In genomic region chr6:110858562-110859214, GRCh38 we compare ENCODE assay signal across 25 cellular contexts. TPM values are rescaled to one million over a fixed set of nuclear protein-coding genes. Genes with fewer than 3 reads are reported as not detected.
A peak's percentile ranks its signal among the peaks of the same experiment; 100 is the strongest.
DNase-seq lines count a peak whose midpoint lies in the region; TF ChIP-seq lines count a peak whose summit lies in the region.
"Had no signal": no experiment of that assay in that cellular context is flagged by ENCODE, and none has a peak within 500 bp of the region (broad histone marks: within the 10 kb centered on the region; RNA-seq: fewer than 3 reads in every experiment).

No MANE protein-coding gene starts in this region.

- intact Hi-C loops in CD14-positive monocyte (cut with micrococcal nuclease), result no loop called here
- intact Hi-C loops in dendritic cell treated with granulocyte-macrophage colony-stimulating factor and Interleukin-4, amounts not matched to agents 40 ng/mL and 50 ng/mL, for 4 days (cut with micrococcal nuclease), result loop anchor here (1.0 kb wide), 1 partner anchor 16 kb away; the partner anchor contains the start of gene AMD1

- H2AFZ ChIP-seq in MM.1S (ENCODE audit: low read length) (peak overlapping the region; percentile 91), hepatocyte (no peak overlapping the region)

- H3K4me3 Mint-ChIP-seq in CD14-positive monocyte, result peak overlapping the region; percentile 78 to 89
- H3K4me3 Mint-ChIP-seq in dendritic cell treated with granulocyte-macrophage colony-stimulating factor and Interleukin-4, amounts not matched to agents 40 ng/mL and 50 ng/mL, for 4 days, result peak overlapping the region; percentile 71
- H3K4me3 Mint-ChIP-seq: activated naive CD4-positive, alpha-beta T cell treated with anti-CD3 and anti-CD28 coated beads, Interleukin-2, amount 50 U/mL, for 24 hours; activated T-helper 1 cell treated with anti-CD3 and anti-CD28 coated beads, Interleukin-12 subunit alpha, Interleukin-12 subunit beta, Interleukin-2, Interleukin-4 antibody, amounts not matched to agents 30 ng/mL and 10 ng/mL and 1 ng/mL, durations not matched to agents 14 hours and 24 hours and 36 hours; HFFc6 had no signal

- no peaks in the 10 kb centered on the region for H4K20me1 ChIP-seq in MM.1S (ENCODE audit: insufficient read depth, low read length)
- H4K20me1 ChIP-seq in hepatocyte (ENCODE audit: insufficient read depth, poor library complexity, severe bottlenecking), result no peaks in the 10 kb centered on the region

- H3K9me3 ChIP-seq in MM.1S (replicated peaks; ENCODE audit: insufficient read depth, low read length) (no peaks in the 10 kb centered on the region), neutrophil (no peaks in the 10 kb centered on the region), hepatocyte (ENCODE audit: low read depth) (no peaks in the 10 kb centered on the region)
- H3K9me3 ChIP-seq: ovary, tibial artery had no signal

- peaks cover 0 to 2% (median 0%) of the 10 kb centered on the region in 7 donors for H3K9me3 Mint-ChIP-seq in CD14-positive monocyte
- H3K9me3 Mint-ChIP-seq in dendritic cell treated with granulocyte-macrophage colony-stimulating factor and Interleukin-4, amounts not matched to agents 40 ng/mL and 50 ng/mL, for 4 days, result no peaks in the 10 kb centered on the region
- H3K9me3 Mint-ChIP-seq: activated naive CD4-positive, alpha-beta T cell treated with anti-CD3 and anti-CD28 coated beads, Interleukin-2, amount 50 U/mL, for 24 hours; activated T-helper 1 cell treated with anti-CD3 and anti-CD28 coated beads, Interleukin-12 subunit alpha, Interleukin-12 subunit beta, Interleukin-2, Interleukin-4 antibody, amounts not matched to agents 30 ng/mL and 10 ng/mL and 1 ng/mL, durations not matched to agents 14 hours and 24 hours and 36 hours; CD4-positive, alpha-beta memory T cell; HFFc6; IgD-negative memory B cell; stimulated activated naive CD8-positive, alpha-beta T cell treated with anti-CD3 and anti-CD28 coated beads, Interleukin-15, amount 100 ng/mL, for 72 hours had no signal

- peaks cover 0 to 3% (median 0%) of the 10 kb centered on the region in 3 donors for H3K27me3 Mint-ChIP-seq in CD14-positive monocyte (ENCODE audit: low read depth in 3 of 3)
- H3K27me3 Mint-ChIP-seq in dendritic cell treated with granulocyte-macrophage colony-stimulating factor and Interleukin-4, amounts not matched to agents 40 ng/mL and 50 ng/mL, for 4 days, result no peaks in the 10 kb centered on the region
- H3K27me3 Mint-ChIP-seq: activated naive CD4-positive, alpha-beta T cell treated with anti-CD3 and anti-CD28 coated beads, Interleukin-2, amount 50 U/mL, for 24 hours; IgD-negative memory B cell; stimulated activated naive CD8-positive, alpha-beta T cell treated with anti-CD3 and anti-CD28 coated beads, Interleukin-15, amount 100 ng/mL, for 72 hours had no signal

- H3F3A ChIP-seq in MM.1S (ENCODE audit: insufficient read depth, low read length), result no peaks in the 10 kb centered on the region

- no peaks in the 10 kb centered on the region for H3K9me2 ChIP-seq in MM.1S (replicated peaks; ENCODE audit: insufficient read depth, low read length)
- no peaks in the 10 kb centered on the region for H3K9me2 ChIP-seq in hepatocyte (replicated peaks; ENCODE audit: insufficient read depth)

- peaks cover 2 to 6% of the 10 kb centered on the region in 2 donors for H3K36me3 Mint-ChIP-seq in CD14-positive monocyte
- peaks cover 7% of the 10 kb centered on the region for H3K36me3 Mint-ChIP-seq in dendritic cell treated with granulocyte-macrophage colony-stimulating factor and Interleukin-4, amounts not matched to agents 40 ng/mL and 50 ng/mL, for 4 days (ENCODE audit: low read depth)
- H3K36me3 Mint-ChIP-seq: activated naive CD4-positive, alpha-beta T cell treated with anti-CD3 and anti-CD28 coated beads, Interleukin-2, amount 50 U/mL, for 24 hours had no signal

- DNase-seq in CD14-positive monocyte (ENCODE audit: low spot score), result no peak
- no peak for DNase-seq in MM.1S
- no peak for DNase-seq in hepatocyte (ENCODE audit: low spot score)
- DNase-seq in SKM-1 treated with dmso at 0.1 percent for 144 hours (lab: John Stamatoyannopoulos, UW; ENCODE audit: unreplicated experiment), result no peak
- DNase-seq in foreskin melanocyte, result no peak
- DNase-seq: activated CD4-positive, alpha-beta T cell treated with anti-CD3 and anti-CD28 coated beads for 1 hour; caudate nucleus; CD4-positive, alpha-beta memory T cell; dermis blood vessel endothelial cell; HFFc6; mesendoderm; NCI-H1417; NCI-H2081 treated with DMSO at 0.1 percent for 48 hours; NCI-H446; ovary; retina; stimulated activated CD4-positive, alpha-beta T cell treated with anti-CD3 and anti-CD28 coated beads, Interleukin-12 subunit alpha, Interleukin-12 subunit beta, amount 100 ng/mL, for 4 hours; stimulated activated CD4-positive, alpha-beta T cell treated with anti-CD3 and anti-CD28 coated beads, Interleukin-4, amount 100 ng/mL, for 4 hours; stimulated activated naive CD8-positive, alpha-beta T cell treated with anti-CD3 and anti-CD28 coated beads, Interleukin-15, amount 100 ng/mL, for 72 hours; tibial artery had no signal

- H3K27ac ChIP-seq in MM.1S (ENCODE audit: low read length) (no peak overlapping the region; the same call in 1 of the 2 replicates), neutrophil (peak overlapping the region; percentile 90), hepatocyte (no peak overlapping the region)
- H3K27ac ChIP-seq: ovary, tibial artery had no signal

- H3K9ac ChIP-seq in MM.1S (ENCODE audit: low read length), result peak overlapping the region; percentile 38; the same call in 1 of the 2 replicates

- H3K4me2 ChIP-seq in MM.1S (ENCODE audit: low read depth, low read length) (peak overlapping the region; percentile 70; the same call in 1 of the 2 replicates), hepatocyte (no peak overlapping the region)

- H3K27me3 ChIP-seq in MM.1S (replicated peaks; ENCODE audit: insufficient read depth, low read length) (no peaks in the 10 kb centered on the region), neutrophil (no peaks in the 10 kb centered on the region), hepatocyte (no peaks in the 10 kb centered on the region)
- H3K27me3 ChIP-seq: ovary, tibial artery had no signal

- H3K4me1 Mint-ChIP-seq in CD14-positive monocyte, result peaks cover 27% of the 10 kb centered on the region
- H3K4me1 Mint-ChIP-seq in dendritic cell treated with granulocyte-macrophage colony-stimulating factor and Interleukin-4, amounts not matched to agents 40 ng/mL and 50 ng/mL, for 4 days (ENCODE audit: low read depth), result peaks cover 33% of the 10 kb centered on the region

- H3K4me1 ChIP-seq in MM.1S (ENCODE audit: low read length), result peaks cover 8% of the 10 kb centered on the region; the same call in 1 of the 2 replicates
- peaks cover 74 to 84% of the 10 kb centered on the region in 2 experiments for H3K4me1 ChIP-seq in neutrophil (ENCODE audit: control insufficient read depth in 1 of 2, insufficient read depth in 1 of 2, low read depth in 1 of 2, low read length in 1 of 2)
- no peaks in the 10 kb centered on the region for H3K4me1 ChIP-seq in hepatocyte (ENCODE audit: insufficient read depth)
- H3K4me1 ChIP-seq: tibial artery had no signal

- 95% methylated on average over 31 of the region's 31 CpGs for WGBS in hepatocyte (ENCODE audit: low lambda C conversion rate, missing lambda C conversion rate)

- TF ChIP-seq CTCF in CD14-positive monocyte (IDR thresholded peaks at IDR 0.05) (no peak), MM.1S (IDR thresholded peaks at IDR 0.05; ENCODE audit: low read length) (no peak), neutrophil (IDR thresholded peaks at IDR 0.05) (no peak), hepatocyte (IDR thresholded peaks at IDR 0.05; ENCODE audit: poor library complexity) (no peak)

- H3K36me3 ChIP-seq in MM.1S (replicated peaks; ENCODE audit: insufficient read depth, low read length) (no peaks in the 10 kb centered on the region), neutrophil (no peaks in the 10 kb centered on the region), hepatocyte (replicated peaks; ENCODE audit: insufficient read depth, low read depth) (no peaks in the 10 kb centered on the region)
- H3K36me3 ChIP-seq: ovary, tibial artery had no signal

- peak overlapping the region; percentile 91 to 98 (median 94) for H3K27ac Mint-ChIP-seq in CD14-positive monocyte
- peak overlapping the region; percentile 93 for H3K27ac Mint-ChIP-seq in dendritic cell treated with granulocyte-macrophage colony-stimulating factor and Interleukin-4, amounts not matched to agents 40 ng/mL and 50 ng/mL, for 4 days
- H3K27ac Mint-ChIP-seq: activated naive CD4-positive, alpha-beta T cell treated with anti-CD3 and anti-CD28 coated beads, Interleukin-2, amount 50 U/mL, for 24 hours; activated T-helper 1 cell treated with anti-CD3 and anti-CD28 coated beads, Interleukin-12 subunit alpha, Interleukin-12 subunit beta, Interleukin-2, Interleukin-4 antibody, amounts not matched to agents 30 ng/mL and 10 ng/mL and 1 ng/mL, durations not matched to agents 14 hours and 24 hours and 36 hours; CD4-positive, alpha-beta memory T cell; HFFc6 had no signal

- H3K79me2 ChIP-seq in MM.1S (ENCODE audit: low read length), result no peaks in the 10 kb centered on the region
- no peaks in the 10 kb centered on the region for H3K79me2 ChIP-seq in hepatocyte

- H3K4me3 ChIP-seq in MM.1S (ENCODE audit: low read length) (peak overlapping the region; percentile 41), neutrophil (ENCODE audit: low read depth in 1 of 2, low read length in 1 of 2) (peak overlapping the region; percentile 50 to 64), hepatocyte (no peak overlapping the region)
- H3K4me3 ChIP-seq: ovary, tibial artery had no signal

RNA-seq across cellular contexts. Expression of gene AMD1, which starts 15.9 kb away (rescaled TPM):
- polyA plus RNA-seq in CD14-positive monocyte, result 10 to 100 TPM; 35.0 to 45.3 TPM
- 106 and 108 TPM in 2 replicates for total RNA-seq in hepatocyte
- 38.5 and 42.7 TPM in 2 replicates for polyA plus RNA-seq in hepatocyte

RNA-seq across cellular contexts. Expression of gene CDK19, which starts 43.4 kb away (rescaled TPM):
- polyA plus RNA-seq in CD14-positive monocyte (1 to 10 TPM; 2.7 to 3.9 TPM), hepatocyte (3.0 and 7.3 TPM in 2 replicates)
- 14.3 and 18.6 TPM in 2 replicates for total RNA-seq in hepatocyte
